8 cellular contexts compared by ENCODE assay signal in the genomic region with DNA sequence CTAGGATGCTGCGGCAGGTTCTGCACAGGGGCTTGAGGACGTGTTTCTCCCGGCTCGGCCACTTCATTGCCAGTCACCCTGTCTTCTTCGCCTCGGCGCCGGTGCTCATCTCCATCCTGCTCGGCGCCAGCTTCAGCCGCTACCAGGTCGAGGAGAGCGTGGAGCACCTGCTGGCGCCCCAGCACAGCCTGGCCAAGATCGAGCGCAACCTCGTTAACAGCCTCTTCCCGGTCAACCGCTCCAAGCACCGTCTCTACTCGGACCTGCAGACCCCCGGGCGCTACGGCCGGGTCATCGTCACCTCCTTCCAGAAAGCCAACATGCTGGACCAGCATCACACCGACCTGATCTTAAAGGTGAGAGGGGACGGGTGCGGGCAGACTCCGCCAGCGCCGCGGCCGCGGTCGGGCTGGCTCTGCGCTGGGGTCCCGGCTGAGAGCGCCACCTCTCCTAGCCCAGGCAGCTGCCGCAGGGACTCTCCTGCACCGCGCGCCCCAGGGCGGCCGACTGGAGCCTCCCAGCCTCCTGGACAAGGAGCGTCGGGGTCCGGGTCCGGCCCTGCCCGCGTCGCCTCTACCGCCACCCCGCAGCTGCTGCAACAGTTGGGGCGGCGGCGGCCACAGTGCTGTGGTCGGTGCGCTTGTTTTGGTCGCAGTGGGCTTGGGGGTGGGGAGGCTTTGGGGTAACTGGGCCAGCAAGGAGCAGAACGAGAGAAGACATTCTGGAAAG. TPM values are rescaled to one million over a fixed set of nuclear protein-coding genes. Genes with fewer than 3 reads are reported as not detected.
DNase-seq lines count a peak whose midpoint lies in the region; ATAC-seq lines count a peak whose summit lies in the region.

No MANE protein-coding gene starts in this region.

- H3K27me3 Mint-ChIP-seq in activated T-helper 2 cell treated with anti-CD3 and anti-CD28 coated beads, Interferon-gamma antibody, Interleukin-2, Interleukin-4, amounts not matched to agents 10 μg/mL and 5 μg/mL and 100 μg/mL, durations not matched to agents 14 hours and 24 hours and 36 hours (ENCODE audit: low read depth), result peaks cover 41% of the 10 kb centered on the region

- H3K4me3 ChIP-seq in iPS-18c (ENCODE audit: insufficient read depth, low read depth, low read length), result peak overlapping the region; percentile 59

- H3K27ac Mint-ChIP-seq in activated T-helper 2 cell treated with anti-CD3 and anti-CD28 coated beads, Interferon-gamma antibody, Interleukin-2, Interleukin-4, amounts not matched to agents 10 μg/mL and 5 μg/mL and 100 μg/mL, durations not matched to agents 14 hours and 24 hours and 36 hours, result no peak overlapping the region

- no peak for ATAC-seq in stimulated activated naive CD8-positive, alpha-beta T cell treated with anti-CD3 and anti-CD28 coated beads, Interleukin-15, Interleukin-2, amounts not matched to agents 100 U/mL and 50 U/mL, for 24 hours

- DNase-seq in activated CD4-positive, alpha-beta T cell treated with anti-CD3 and anti-CD28 coated beads for 48 hours, result peak; percentile 4
- DNase-seq in activated CD4-positive, alpha-beta T cell treated with anti-CD3 and anti-CD28 coated beads, Interleukin-2, amount 50 U/mL, for 4 hours, result no peak
- peak; percentile 20 for DNase-seq in NCI-H69 (lab: John Stamatoyannopoulos, UW)
- DNase-seq in stimulated activated naive CD8-positive, alpha-beta T cell treated with anti-CD3 and anti-CD28 coated beads, Interleukin-15, Interleukin-2, amounts not matched to agents 100 U/mL and 50 U/mL, for 24 hours, result peak; percentile 2
- DNase-seq in NCI-H524 treated with DMSO at 0.1 percent for 48 hours (lab: John Stamatoyannopoulos, UW), result no peak
- no peak for DNase-seq in activated T-helper 2 cell treated with anti-CD3 and anti-CD28 coated beads, Interferon-gamma antibody, Interleukin-2, Interleukin-4, amounts not matched to agents 10 μg/mL and 5 μg/mL and 100 μg/mL, durations not matched to agents 14 hours and 24 hours and 36 hours (ENCODE audit: low spot score)
- DNase-seq in NCI-H446 (lab: John Stamatoyannopoulos, UW), result no peak

- H3K36me3 Mint-ChIP-seq in activated T-helper 2 cell treated with anti-CD3 and anti-CD28 coated beads, Interferon-gamma antibody, Interleukin-2, Interleukin-4, amounts not matched to agents 10 μg/mL and 5 μg/mL and 100 μg/mL, durations not matched to agents 14 hours and 24 hours and 36 hours (ENCODE audit: low read depth), result no peaks in the 10 kb centered on the region

- H3K4me3 Mint-ChIP-seq in activated T-helper 2 cell treated with anti-CD3 and anti-CD28 coated beads, Interferon-gamma antibody, Interleukin-2, Interleukin-4, amounts not matched to agents 10 μg/mL and 5 μg/mL and 100 μg/mL, durations not matched to agents 14 hours and 24 hours and 36 hours (ENCODE audit: low read depth), result no peak overlapping the region

- H3K9me3 ChIP-seq in iPS-18c (ENCODE audit: control insufficient read depth, insufficient read depth, low read length), result no peaks in the 10 kb centered on the region

- intact Hi-C loops in activated T-helper 2 cell treated with anti-CD3 and anti-CD28 coated beads, Interferon-gamma antibody, Interleukin-2, Interleukin-4, amounts not matched to agents 10 μg/mL and 5 μg/mL and 100 μg/mL, durations not matched to agents 14 hours and 24 hours and 36 hours (cut with micrococcal nuclease), result no loop called here

- no peaks in the 10 kb centered on the region for H3K9me3 Mint-ChIP-seq in activated T-helper 2 cell treated with anti-CD3 and anti-CD28 coated beads, Interferon-gamma antibody, Interleukin-2, Interleukin-4, amounts not matched to agents 10 μg/mL and 5 μg/mL and 100 μg/mL, durations not matched to agents 14 hours and 24 hours and 36 hours

- peaks cover 4% of the 10 kb centered on the region for H3K4me1 Mint-ChIP-seq in activated T-helper 2 cell treated with anti-CD3 and anti-CD28 coated beads, Interferon-gamma antibody, Interleukin-2, Interleukin-4, amounts not matched to agents 10 μg/mL and 5 μg/mL and 100 μg/mL, durations not matched to agents 14 hours and 24 hours and 36 hours (ENCODE audit: low read depth)

RNA-seq across cellular contexts. Expression of gene PTCHD1, which starts 0.4 kb away (rescaled TPM):
- not detected in 2 replicates for total RNA-seq in activated T-helper 2 cell treated with anti-CD3 and anti-CD28 coated beads, Interferon-gamma antibody, Interleukin-2, Interleukin-4, amounts not matched to agents 10 μg/mL and 5 μg/mL and 100 μg/mL, durations not matched to agents 14 hours and 24 hours and 36 hours

Comparison
In these comparisons a context has a peak if more than half of its experiments do, and no peak if none do; other contexts are left out.
1. DNase-seq: peak in activated CD4-positive, alpha-beta T cell treated with anti-CD3 and anti-CD28 coated beads for 48 hours (single experiment), NCI-H69 (single experiment) and stimulated activated naive CD8-positive, alpha-beta T cell treated with anti-CD3 and anti-CD28 coated beads, Interleukin-15, Interleukin-2, amounts not matched to agents 100 U/mL and 50 U/mL, for 24 hours (single experiment); none in activated CD4-positive, alpha-beta T cell treated with anti-CD3 and anti-CD28 coated beads, Interleukin-2, amount 50 U/mL, for 4 hours (0 of 2), NCI-H524 treated with DMSO at 0.1 percent for 48 hours (single experiment), activated T-helper 2 cell treated with anti-CD3 and anti-CD28 coated beads, Interferon-gamma antibody, Interleukin-2, Interleukin-4, amounts not matched to agents 10 μg/mL and 5 μg/mL and 100 μg/mL, durations not matched to agents 14 hours and 24 hours and 36 hours (single experiment) and NCI-H446 (0 of 2).